Comparison of ENCODE assay signal across 1 cellular context in genomic region chr20:32581839-32582658, GRCh38.
TF ChIP-seq lines count a peak whose summit lies in the region.

No MANE protein-coding gene starts in this region.

TF ChIP-seq in HepG2, 621 proteins besides CTCF, POLR2A, EP300 and RAD21 (continued from another document and continues in another):
- TF ChIP-seq HMGXB3 (CRISPR knock-in tag; IDR thresholded peaks at IDR 0.05; ENCODE audit: borderline replicate concordance) (no peak), PRDM4 (CRISPR knock-in tag; IDR thresholded peaks at IDR 0.05; ENCODE audit: borderline replicate concordance) (no peak), DNMT1 (CRISPR knock-in tag; IDR thresholded peaks at IDR 0.05) (no peak), PCBP2 (optimal IDR thresholded peaks at IDR 0.05; ENCODE audit: low read depth, low read length, poor library complexity, severe bottlenecking) (no peak), MIER2 (CRISPR knock-in tag; IDR thresholded peaks at IDR 0.05) (no peak), ELF1 (CRISPR knock-in tag; IDR thresholded peaks at IDR 0.05) (peak; percentile 12), SMYD3 (CRISPR knock-in tag; IDR thresholded peaks at IDR 0.05) (no peak), SMAD3 (CRISPR knock-in tag; IDR thresholded peaks at IDR 0.05) (0 out of 2 replicates have a peak, but pooled peaks have one; percentile 15), YEATS4 (CRISPR knock-in tag; IDR thresholded peaks at IDR 0.05; ENCODE audit: borderline replicate concordance) (no peak), SUZ12 (IDR thresholded peaks at IDR 0.05; ENCODE audit: low read depth, low read length) (no peak), ZNF609 (CRISPR knock-in tag; IDR thresholded peaks at IDR 0.05; ENCODE audit: borderline replicate concordance) (0 out of 2 replicates have a peak, but pooled peaks have one; percentile 45), ZNF441 (CRISPR knock-in tag; IDR thresholded peaks at IDR 0.05; ENCODE audit: borderline replicate concordance) (no peak), RBM22 (optimal IDR thresholded peaks at IDR 0.05; ENCODE audit: low read length) (no peak), ATF4 (CRISPR knock-in tag; IDR thresholded peaks at IDR 0.05) (no peak), ZNF747 (CRISPR knock-in tag; IDR thresholded peaks at IDR 0.05; ENCODE audit: borderline replicate concordance) (no peak), POGZ (CRISPR knock-in tag; IDR thresholded peaks at IDR 0.05) (0 out of 2 replicates have a peak, but pooled peaks have one; percentile 27), ZFYVE20 (CRISPR knock-in tag; IDR thresholded peaks at IDR 0.05; ENCODE audit: borderline replicate concordance, low read depth) (no peak), STAT6 (CRISPR knock-in tag; IDR thresholded peaks at IDR 0.05; ENCODE audit: borderline replicate concordance) (peak; percentile 24; the same call in 1 of the 2 replicates), CHD2 (IDR thresholded peaks at IDR 0.05; ENCODE audit: low read depth, low read length) (0 out of 2 replicates have a peak, but pooled peaks have one; percentile 4), IRX3 (CRISPR knock-in tag; IDR thresholded peaks at IDR 0.05; ENCODE audit: borderline replicate concordance, low read depth) (no peak), TIGD3 (CRISPR knock-in tag; IDR thresholded peaks at IDR 0.05; ENCODE audit: borderline replicate concordance) (no peak), KLF12 (CRISPR knock-in tag; IDR thresholded peaks at IDR 0.05; ENCODE audit: borderline replicate concordance) (0 out of 2 replicates have a peak, but pooled peaks have one; percentile 23), ZNF562 (CRISPR knock-in tag; IDR thresholded peaks at IDR 0.05; ENCODE audit: borderline replicate concordance) (no peak), ZNF354B (CRISPR knock-in tag; IDR thresholded peaks at IDR 0.05) (no peak), RORA (CRISPR knock-in tag; IDR thresholded peaks at IDR 0.05) (no peak), ZGPAT (CRISPR knock-in tag; IDR thresholded peaks at IDR 0.05) (peak; percentile 4; the same call in 1 of the 2 replicates), ZSCAN20 (CRISPR knock-in tag; IDR thresholded peaks at IDR 0.05; ENCODE audit: borderline replicate concordance) (no peak), TOPORS (CRISPR knock-in tag; IDR thresholded peaks at IDR 0.05) (no peak), SNAPC5 (CRISPR knock-in tag; IDR thresholded peaks at IDR 0.05; ENCODE audit: borderline replicate concordance) (no peak), DR1 (CRISPR knock-in tag; IDR thresholded peaks at IDR 0.05) (no peak), JDP2 (CRISPR knock-in tag; IDR thresholded peaks at IDR 0.05; ENCODE audit: borderline replicate concordance) (no peak), ZFY (CRISPR knock-in tag; IDR thresholded peaks at IDR 0.05) (peak; percentile 39), CSRNP1 (CRISPR knock-in tag; IDR thresholded peaks at IDR 0.05) (no peak; the same call in 1 of the 2 replicates)
